In the genomic region with DNA sequence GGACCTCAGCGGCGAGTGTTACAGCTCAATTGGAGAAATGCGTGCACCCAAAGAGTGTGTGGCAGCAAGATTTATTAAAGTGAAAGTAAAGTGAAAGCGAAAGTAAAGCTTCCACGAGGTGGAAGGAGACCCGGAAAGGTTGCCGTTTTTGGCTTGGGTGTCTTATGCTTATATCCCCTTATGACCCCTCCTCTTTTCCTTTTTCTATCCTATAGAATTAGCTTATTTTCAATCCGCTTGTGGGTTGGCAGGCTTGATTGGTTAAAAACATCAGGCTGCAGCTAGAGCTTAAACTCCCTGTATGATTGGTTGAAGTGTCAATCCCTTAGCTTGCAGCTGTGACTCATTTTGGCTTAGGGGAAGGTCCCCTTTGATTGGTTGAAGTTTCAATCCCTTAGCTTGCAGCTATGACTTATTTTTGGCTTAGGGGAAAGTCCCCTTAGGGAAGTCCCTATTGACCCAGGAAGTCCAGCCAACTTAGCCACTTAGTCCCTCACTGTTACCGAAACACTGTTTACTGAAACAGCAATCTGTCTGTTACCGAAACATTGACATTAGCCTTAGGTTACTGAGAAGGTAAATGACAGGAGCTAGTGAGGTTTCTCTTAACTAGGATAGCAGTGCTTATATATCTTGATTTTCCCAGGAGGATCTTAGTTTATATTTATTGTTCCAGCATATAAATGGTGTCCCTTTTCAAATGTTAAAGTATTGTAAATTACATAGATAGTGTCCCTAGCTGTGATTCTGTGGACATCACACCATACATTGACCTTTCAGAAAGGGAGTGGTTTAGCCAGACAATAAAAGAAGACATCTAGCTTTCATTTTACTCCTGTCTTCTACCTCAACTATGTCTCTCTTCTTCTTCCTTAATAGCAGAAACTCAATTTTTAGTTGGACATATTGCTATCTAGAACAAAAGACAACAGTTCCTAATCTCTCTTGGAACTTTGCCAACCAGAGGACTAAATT, we compare ENCODE assay signal across 8 cellular contexts.
DNase-seq lines count a peak whose midpoint lies in the region; ATAC-seq lines count a peak whose summit lies in the region.

No MANE protein-coding gene starts in this region.

- peaks cover 21% of the 10 kb centered on the region for H3K4me1 Mint-ChIP-seq in stimulated activated effector memory CD8-positive, alpha-beta T cell treated with anti-CD3 and anti-CD28 coated beads, Interleukin-12 subunit alpha, Interleukin-12 subunit beta, amount 100 ng/mL, for 72 hours

- peak overlapping the region; percentile 63 for H3K4me3 Mint-ChIP-seq in stimulated activated effector memory CD8-positive, alpha-beta T cell treated with anti-CD3 and anti-CD28 coated beads, Interleukin-12 subunit alpha, Interleukin-12 subunit beta, amount 100 ng/mL, for 72 hours

- peak overlapping the region; percentile 55 to 83 for H3K27ac Mint-ChIP-seq in activated naive CD4-positive, alpha-beta T cell treated with anti-CD3 and anti-CD28 coated beads, Interleukin-2, amount 50 U/mL, for 72 hours
- H3K27ac Mint-ChIP-seq in stimulated activated effector memory CD8-positive, alpha-beta T cell treated with anti-CD3 and anti-CD28 coated beads, Interleukin-12 subunit alpha, Interleukin-12 subunit beta, amount 100 ng/mL, for 72 hours, result peak overlapping the region; percentile 92

- H3K36me3 Mint-ChIP-seq in activated naive CD4-positive, alpha-beta T cell treated with anti-CD3 and anti-CD28 coated beads, Interleukin-2, amount 50 U/mL, for 72 hours, result peaks cover 15 to 16% of the 10 kb centered on the region in 2 donors
- H3K36me3 Mint-ChIP-seq in stimulated activated effector memory CD8-positive, alpha-beta T cell treated with anti-CD3 and anti-CD28 coated beads, Interleukin-12 subunit alpha, Interleukin-12 subunit beta, amount 100 ng/mL, for 72 hours, result no peaks in the 10 kb centered on the region

- H3K9me3 Mint-ChIP-seq in activated naive CD4-positive, alpha-beta T cell treated with anti-CD3 and anti-CD28 coated beads, Interleukin-2, amount 50 U/mL, for 72 hours, result peaks cover 11 to 13% of the 10 kb centered on the region in 2 donors
- peaks cover 3% of the 10 kb centered on the region for H3K9me3 Mint-ChIP-seq in stimulated activated effector memory CD8-positive, alpha-beta T cell treated with anti-CD3 and anti-CD28 coated beads, Interleukin-12 subunit alpha, Interleukin-12 subunit beta, amount 100 ng/mL, for 72 hours

- ATAC-seq in GM19025 (IDR thresholded peaks at IDR 0.05; ENCODE audit: low read depth, unreplicated experiment) (peak; percentile 93), HG03159 (IDR thresholded peaks at IDR 0.05; ENCODE audit: unreplicated experiment) (peak; percentile 74)
- ATAC-seq in activated naive CD4-positive, alpha-beta T cell treated with anti-CD3 and anti-CD28 coated beads, Interleukin-2, amount 50 U/mL, for 72 hours, result peak; percentile 74 to 75
- ATAC-seq in stimulated activated effector memory CD8-positive, alpha-beta T cell treated with anti-CD3 and anti-CD28 coated beads, Interleukin-12 subunit alpha, Interleukin-12 subunit beta, amount 100 ng/mL, for 72 hours, result peak; percentile 78

- DNase-seq in Ammon's horn (ENCODE audit: low spot score) (peak; percentile 40), OCI-M2 (lab: John Stamatoyannopoulos, UW; ENCODE audit: unreplicated experiment) (peak; percentile 53), kidney glomerular epithelial cell (lab: John Stamatoyannopoulos, UW) (peak; percentile 12), NCI-H1048 (lab: John Stamatoyannopoulos, UW) (no peak)
- DNase-seq in activated naive CD4-positive, alpha-beta T cell treated with anti-CD3 and anti-CD28 coated beads, Interleukin-2, amount 50 U/mL, for 72 hours (ENCODE audit: low spot score in 2 of 2), result peak in 1 of 2 donors; percentile 16
- DNase-seq in stimulated activated effector memory CD8-positive, alpha-beta T cell treated with anti-CD3 and anti-CD28 coated beads, Interleukin-12 subunit alpha, Interleukin-12 subunit beta, amount 100 ng/mL, for 72 hours (ENCODE audit: low spot score in 2 of 2), result peak in 1 of 2 donors; percentile 59
